8 cellular contexts compared by ENCODE assay signal in genomic region chr11:67504950-67505561, GRCh38. TPM values are rescaled to one million over a fixed set of nuclear protein-coding genes. Genes with fewer than 3 reads are reported as not detected.
DNase-seq lines count a peak whose midpoint lies in the region; TF ChIP-seq lines count a peak whose summit lies in the region.

Gene PITPNM1 (minus strand): TSS chr11:67505363. CDS start chr11:67504180, 1,183 bp downstream.

- DNase-seq in A172 (ENCODE audit: low spot score): peak; percentile 27
- peak; percentile 12 for DNase-seq in NCI-H748 treated with DMSO at 0.1 percent for 48 hours (lab: John Stamatoyannopoulos, UW)
- DNase-seq in activated CD8-positive, alpha-beta memory T cell treated with anti-CD3 and anti-CD28 coated beads, Interleukin-2, amount 50 U/mL, for 4 hours: peak; percentile 79
- peak; percentile 75 for DNase-seq in epithelial cell of esophagus (ENCODE audit: low read depth)
- DNase-seq in stimulated activated CD8-positive, alpha-beta memory T cell treated with anti-CD3 and anti-CD28 coated beads, Interleukin-7, amount 100 ng/mL, for 48 hours (ENCODE audit: extremely low read depth in 1 of 2, low read depth in 1 of 2): peak; percentile 65 to 66
- DNase-seq in NCI-H2171 treated with DMSO at 0.1 percent for 48 hours (lab: John Stamatoyannopoulos, UW): no peak

- H3K4me3 ChIP-seq in epithelial cell of esophagus (ENCODE audit: low read length): peak within 1 kb of the TSS; percentile 77
- H3K4me3 ChIP-seq in mononuclear cell (ENCODE audit: low read length): peak within 1 kb of the TSS; percentile 74

- no peak for TF ChIP-seq CTCF in epithelial cell of esophagus (IDR thresholded peaks at IDR 0.05; ENCODE audit: insufficient read depth, low read depth, low read length, missing control alignments)

- H3K27me3 ChIP-seq in mononuclear cell (ENCODE audit: insufficient read depth, low read length): no peaks in the 10 kb centered on the region

- in situ Hi-C loops in GM18951 (cut with MboI; ENCODE audit: low sequenced_read_pairs, unreplicated experiment): no loop called here

- TF ChIP-seq POLR2A in GM18951 (IDR thresholded peaks at IDR 0.05; ENCODE audit: extremely low read depth, insufficient read depth, insufficient read length): peak; percentile 64

- H3K4me1 ChIP-seq in mononuclear cell (ENCODE audit: insufficient read depth, low read length): peaks cover 72% of the 10 kb centered on the region

- H3K9me3 ChIP-seq in mononuclear cell (ENCODE audit: low read depth, low read length): no peaks in the 10 kb centered on the region

RNA-seq across cellular contexts. Expression of gene PITPNM1, which starts in this region (rescaled TPM):
- total RNA-seq in A172 (2014; rRNA removed; shearing (Covaris generic)): 27.0 and 29.9 TPM in 2 replicates
- 62.0 TPM for total RNA-seq in mononuclear cell
